Comparison of ENCODE assay signal across 19 cellular contexts in the genomic region with DNA sequence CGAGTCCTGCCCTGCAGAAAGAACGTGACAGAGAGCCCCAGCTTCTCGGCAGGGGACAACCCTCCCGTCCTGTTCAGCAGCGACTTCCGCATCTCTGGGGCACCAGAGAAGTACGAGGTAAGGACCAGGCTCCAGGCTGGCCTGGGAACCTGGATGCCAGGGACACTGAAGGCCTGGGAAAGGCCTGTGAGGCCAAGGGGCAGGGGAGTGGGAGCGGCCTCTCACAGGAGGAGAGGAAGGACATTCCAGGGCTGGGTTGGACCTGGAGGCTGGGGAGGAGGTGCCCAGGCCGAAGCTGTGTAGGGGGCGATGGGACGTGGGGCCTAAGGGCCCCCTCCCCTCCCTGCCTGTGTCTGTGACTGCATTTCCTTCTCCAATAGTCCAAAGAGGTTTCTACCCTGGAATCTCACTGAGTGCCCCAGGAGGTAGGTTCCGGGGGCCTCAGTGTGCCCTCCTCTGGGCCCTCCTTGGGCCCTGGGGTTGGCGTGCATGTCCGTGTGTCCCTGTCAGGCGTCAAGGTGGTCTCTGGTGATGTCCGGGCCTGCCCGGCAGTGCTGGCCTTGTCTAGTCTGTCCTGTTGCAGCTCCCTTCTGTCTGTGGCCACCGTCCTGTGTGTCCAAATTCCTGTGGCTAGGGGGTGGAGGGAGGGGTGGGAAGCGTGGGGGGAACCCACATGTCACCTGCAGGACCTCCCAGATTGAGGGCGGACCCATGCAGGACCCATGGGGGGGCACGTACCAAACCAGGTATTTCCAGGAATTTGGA. TPM values are rescaled to one million over a fixed set of nuclear protein-coding genes. Genes with fewer than 3 reads are reported as not detected.
A peak's percentile ranks its signal among the peaks of the same experiment; 100 is the strongest.
DNase-seq lines count a peak whose midpoint lies in the region; TF ChIP-seq lines count a peak whose summit lies in the region.
"Had no signal": no experiment of that assay in that cellular context is flagged by ENCODE, and none has a peak within 500 bp of the region (broad histone marks: within the 10 kb centered on the region; RNA-seq: fewer than 3 reads in every experiment).

No MANE protein-coding gene starts in this region.

- H3K9me3 ChIP-seq in BLaER1 (no peaks in the 10 kb centered on the region), PC-9 (ENCODE audit: insufficient read depth, low read depth) (no peaks in the 10 kb centered on the region), ovary (no peaks in the 10 kb centered on the region)
- H3K9me3 ChIP-seq: A549, SK-N-SH had no signal

- peaks cover 46% of the 10 kb centered on the region for H3K79me2 ChIP-seq in PC-9 (ENCODE audit: low read depth)

- peak overlapping the region; percentile 95 for H3K4me2 ChIP-seq in BLaER1
- peak overlapping the region; percentile 99 for H3K4me2 ChIP-seq in PC-9
- H3K4me2 ChIP-seq: A549, SK-N-SH had no signal

- H3K4me3 ChIP-seq in BLaER1 (peak overlapping the region; percentile 55), PC-9 (peak overlapping the region; percentile 86), ovary (peak overlapping the region; percentile 7)
- H3K4me3 ChIP-seq: A549 had no signal

- H3K36me3 ChIP-seq in BLaER1 = no peaks in the 10 kb centered on the region
- H3K36me3 ChIP-seq in PC-9 (ENCODE audit: low read depth) = peaks cover 28% of the 10 kb centered on the region
- no peaks in the 10 kb centered on the region for H3K36me3 ChIP-seq in ovary

- no peak overlapping the region for H2AFZ ChIP-seq in PC-9

- TF ChIP-seq CTCF in PC-9 (conservative IDR thresholded peaks at IDR 0.05) (no peak), ovary (IDR thresholded peaks at IDR 0.05) (no peak)

- TF ChIP-seq POLR2A in ovary (IDR thresholded peaks at IDR 0.05) = no peak

- no peak for TF ChIP-seq EP300 in ovary (IDR thresholded peaks at IDR 0.05)

- no peaks in the 10 kb centered on the region for H3K9me2 ChIP-seq in PC-9 (ENCODE audit: insufficient read depth)
- H3K9me2 ChIP-seq: SK-N-SH had no signal

- H3F3A ChIP-seq in PC-9 (ENCODE audit: insufficient read depth, low read depth) = peaks cover 77% of the 10 kb centered on the region

- DNase-seq in PC-9 = peak; percentile 60 to 62
- peak; percentile 50 for DNase-seq in left kidney (ENCODE audit: low read depth, low spot score)
- DNase-seq in ovary = peak in 2 of 5 donors; percentile 22 to 42
- no peak for DNase-seq in activated CD8-positive, alpha-beta memory T cell treated with anti-CD3 and anti-CD28 coated beads for 24 hours
- no peak for DNase-seq in NCI-H2029 treated with DMSO at 0.1 percent for 48 hours (lab: John Stamatoyannopoulos, UW)
- DNase-seq in HuH-7.5 (ENCODE audit: low spot score) = no peak
- DNase-seq: Calu3; CD4-positive, CD25-positive, alpha-beta regulatory T cell; DMS79 treated with DMSO at 0.1 percent for 48 hours; GDM1; Karpas-422; NCI-H1105 treated with DMSO at 0.1 percent for 48 hours; NCI-H187; NCI-H2171 treated with DMSO at 0.1 percent for 48 hours; NCI-H510A; SK-N-SH had no signal

- intact Hi-C loops in PC-9 (cut with micrococcal nuclease; ENCODE audit: unreplicated experiment) (loop anchor here (10.0 kb wide), 1 partner anchor 623 kb away; a partner anchor contains a TSS), ovary (cut with DNase I) (loop anchor here in 2 of 4 donors (2.0 to 5.0 kb wide), 2 partner anchors 40 to 41 kb away; no protein-coding TSS in a partner anchor)

- H3K4me1 ChIP-seq in BLaER1 = peaks cover 100% of the 10 kb centered on the region
- H3K4me1 ChIP-seq in PC-9 (replicated peaks; ENCODE audit: insufficient read depth) = peaks cover 88% of the 10 kb centered on the region
- peaks cover 35% of the 10 kb centered on the region for H3K4me1 ChIP-seq in ovary (ENCODE audit: insufficient read depth)
- H3K4me1 ChIP-seq: A549 had no signal

- TSS peak; percentile 27 for BruUV-seq in PC-9 (replicated peaks; lab: Mats Ljungman, UMichigan)

- H4K20me1 ChIP-seq in BLaER1 (no peaks in the 10 kb centered on the region), PC-9 (ENCODE audit: insufficient read depth) (no peaks in the 10 kb centered on the region)

- peak overlapping the region; percentile 92 for H3K27ac ChIP-seq in BLaER1
- H3K27ac ChIP-seq in PC-9 = peak overlapping the region; percentile 97
- H3K27ac ChIP-seq in ovary = peak overlapping the region; percentile 75 to 91
- H3K27ac ChIP-seq: A549 had no signal

- 35 to 47% (median 42%) methylated on average over 20 to 21 of the region's 21 CpGs for WGBS in ovary, 3 donors

- POLR2A ChIA-PET in PC-9 (lab: Charles Lee; ENCODE audit: unreplicated experiment) = interaction anchor here (0.6 kb wide), 2 partner anchors 336 to 436 kb away, joined by 4 to 7 read pairs; a partner anchor contains a TSS

- H3K27me3 ChIP-seq in BLaER1 (no peaks in the 10 kb centered on the region), PC-9 (ENCODE audit: insufficient read depth, low read depth) (no peaks in the 10 kb centered on the region), ovary (no peaks in the 10 kb centered on the region)

- H3K9ac ChIP-seq in BLaER1 = peak overlapping the region; percentile 75
- H3K9ac ChIP-seq: SK-N-SH had no signal

- CTCF ChIA-PET in PC-9 (lab: Charles Lee) = interaction anchor here (0.6 kb wide), 1 partner anchor 429 kb away, joined by 7 read pairs; no protein-coding TSS in a partner anchor

RNA-seq across cellular contexts. Expression of a gene that starts 16.9 kb away (rescaled TPM):
- total RNA-seq in PC-9 (2021) (28.1 and 29.8 TPM in 2 replicates), ovary (100 to 1,000 TPM in 5 of 7 donors, 10 to 100 TPM in 2; 54.2 to 264 (median 137) TPM)
- 10 to 100 TPM; 79.4 to 94.2 TPM for polyA plus RNA-seq in ovary

RNA-seq across cellular contexts. Expression of a gene that starts 20.1 kb away (rescaled TPM):
- total RNA-seq in PC-9 (2021) = 13.4 and 15.3 TPM in 2 replicates
- 100 to 1,000 TPM in 3 of 7 donors, 10 to 100 TPM in 4; 58.0 to 146 (median 94.2) TPM for total RNA-seq in ovary
- 100 to 1,000 TPM in 1 of 2 donors, 1 to 10 TPM in 1; 1.1 to 106 TPM for polyA plus RNA-seq in ovary
- total RNA-seq: Calu3; CD4-positive, CD25-positive, alpha-beta regulatory T cell; H4 had no signal
- polyA plus RNA-seq: A549, SK-N-SH had no signal

RNA-seq across cellular contexts. Expression of a gene that starts 29.8 kb away (rescaled TPM):
- total RNA-seq in PC-9 (2021) (0.52 TPM in 1 of 2 replicates, not detected in the other), ovary (1 to 10 TPM in 3 of 7 donors, under 1 TPM in 2, not detected in 2; 0.43 to 4.0 (median 1.3) TPM)
- polyA plus RNA-seq in ovary = 1 to 10 TPM in 1 of 2 donors, not detected in 1; 1.1 TPM
- polyA plus RNA-seq: A549; CD4-positive, CD25-positive, alpha-beta regulatory T cell; SK-N-SH had no signal

RNA-seq across cellular contexts. Expression of a gene that starts 35.6 kb away (rescaled TPM):
- total RNA-seq in PC-9 (2021) (0.23 and 0.44 TPM in 2 replicates), ovary (1 to 10 TPM in 5 of 7 donors, under 1 TPM in 2; 0.11 to 5.0 (median 1.8) TPM)
- under 1 TPM; 0.32 to 0.67 TPM for polyA plus RNA-seq in ovary
- total RNA-seq: Calu3; CD4-positive, CD25-positive, alpha-beta regulatory T cell; H4 had no signal
- polyA plus RNA-seq: A549; CD4-positive, CD25-positive, alpha-beta regulatory T cell; SK-N-SH had no signal

RNA-seq across cellular contexts. Expression of a gene that starts 43.3 kb away (rescaled TPM):
- total RNA-seq in PC-9 (2021) (92.1 and 98.2 TPM in 2 replicates), ovary (100 to 1,000 TPM; 105 to 218 (median 159) TPM)
- 100 to 1,000 TPM; 130 to 169 TPM for polyA plus RNA-seq in ovary

Comparison
In these comparisons a context has a peak if more than half of its experiments do, and no peak if none do; other contexts are left out.
1. H3K4me3 ChIP-seq: peak in every context shown above with its lines; median percentile 86 in PC-9; 55 in BLaER1; 7 in ovary.
2. DNase-seq: peak in PC-9 (2 of 2) and left kidney (single experiment); none in activated CD8-positive, alpha-beta memory T cell treated with anti-CD3 and anti-CD28 coated beads for 24 hours (single experiment), NCI-H2029 treated with DMSO at 0.1 percent for 48 hours (single experiment) and HuH-7.5 (single experiment).
3. Peak in every context shown above with its lines, with median percentiles within 50 percentile points of each other: H3K27ac ChIP-seq.